In the genomic region with DNA sequence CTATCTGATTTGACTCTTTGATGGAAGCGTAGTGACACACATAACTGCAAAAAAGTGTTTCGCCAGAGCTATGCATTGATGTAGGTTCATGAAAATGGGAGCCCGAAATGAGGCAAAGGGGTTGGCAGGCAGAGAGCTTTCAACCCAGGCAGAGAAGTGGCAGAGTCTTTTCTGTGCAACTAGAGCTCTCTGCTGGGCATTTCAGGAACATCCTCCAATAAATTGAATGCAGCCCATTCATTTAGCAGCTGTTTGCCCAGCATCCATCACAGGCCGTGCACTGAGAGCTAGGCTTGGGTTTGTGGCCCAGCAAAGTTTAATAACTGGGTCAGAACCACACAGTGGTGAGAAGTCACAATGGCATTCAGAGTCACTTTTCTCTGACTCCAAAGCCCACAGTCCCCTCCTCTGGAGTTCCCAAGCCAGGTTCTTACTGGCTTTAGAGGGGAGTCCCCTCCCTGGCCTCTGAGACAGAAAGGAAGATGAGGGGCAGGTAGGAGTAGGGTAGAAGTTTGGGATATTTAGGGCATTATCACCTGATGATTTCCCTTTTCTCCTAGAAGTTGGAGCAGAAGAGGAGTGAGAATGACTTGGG, we compare ENCODE assay signal across 8 cellular contexts. TPM values are rescaled to one million over a fixed set of nuclear protein-coding genes. Genes with fewer than 3 reads are reported as not detected.
DNase-seq lines count a peak whose midpoint lies in the region; ATAC-seq, FAIRE-seq and TF ChIP-seq lines count a peak whose summit lies in the region.

No MANE protein-coding gene starts in this region.

- 34% methylated on average over 4 of the region's 4 CpGs for WGBS in HepG2 (ENCODE audit: low lambda C conversion rate)

- H3K4me3 Mint-ChIP-seq in CD4-positive, alpha-beta T cell, result no peak overlapping the region
- H3K4me3 Mint-ChIP-seq in activated naive CD8-positive, alpha-beta T cell treated with anti-CD3 and anti-CD28 coated beads, Interleukin-2, amount 50 U/mL, for 24 hours, result no peak overlapping the region

- no peak for TF ChIP-seq CTCF in CD4-positive, alpha-beta T cell (IDR thresholded peaks at IDR 0.05)
- no peak for TF ChIP-seq CTCF in GM20000 (IDR thresholded peaks at IDR 0.05; ENCODE audit: extremely low read depth, missing control alignments)
- TF ChIP-seq CTCF in HepG2 (CRISPR knock-in tag; IDR thresholded peaks at IDR 0.05), result peak; percentile 75

- no peak overlapping the region for H3K27ac ChIP-seq in CD4-positive, alpha-beta T cell (ENCODE audit: low read depth, low read length)
- H3K27ac ChIP-seq in HepG2 (ENCODE audit: extremely low read length, insufficient read depth, low read length), result no peak overlapping the region

- peak in 3 of 10 experiments; percentile 3 to 10 (median 3) for DNase-seq in CD4-positive, alpha-beta T cell
- peak; percentile 39 for DNase-seq in GM20000 (ENCODE audit: low spot score)
- peak; percentile 51 for DNase-seq in NCI-H510A treated with DMSO at 0.1 percent for 48 hours (lab: John Stamatoyannopoulos, UW)
- DNase-seq in astrocyte of the hippocampus (ENCODE audit: low read depth, low spot score), result peak; percentile 52
- DNase-seq in HepG2 (ENCODE audit: low spot score), result peak; percentile 50
- no peak for DNase-seq in activated effector memory CD4-positive, alpha-beta T cell treated with Interleukin-2 at 50 U/mL for 16 hours
- DNase-seq in activated naive CD8-positive, alpha-beta T cell treated with anti-CD3 and anti-CD28 coated beads, Interleukin-2, amount 50 U/mL, for 24 hours, result no peak

- no peaks in the 10 kb centered on the region for H3K79me2 ChIP-seq in HepG2 (ENCODE audit: insufficient read depth, low read length)

- H3K4me1 Mint-ChIP-seq in CD4-positive, alpha-beta T cell (ENCODE audit: low read depth), result no peaks in the 10 kb centered on the region
- no peaks in the 10 kb centered on the region for H3K4me1 Mint-ChIP-seq in activated naive CD8-positive, alpha-beta T cell treated with anti-CD3 and anti-CD28 coated beads, Interleukin-2, amount 50 U/mL, for 24 hours

- TF ChIP-seq EP300 in HepG2 (IDR thresholded peaks at IDR 0.05; ENCODE audit: low read depth in 2 of 2, low read length in 2 of 2) (no peak), HepG2 (CRISPR knock-in tag; IDR thresholded peaks at IDR 0.05; ENCODE audit: borderline replicate concordance) (no peak)

- H3K9me3 ChIP-seq in CD4-positive, alpha-beta T cell (ENCODE audit: control insufficient read depth, low read length), result no peaks in the 10 kb centered on the region
- H3K9me3 ChIP-seq in HepG2 (ENCODE audit: low read length), result no peaks in the 10 kb centered on the region

- H3K36me3 ChIP-seq in HepG2 (replicated peaks in 1 of 2; ENCODE audit: control insufficient read depth in 1 of 2, insufficient read depth in 2 of 2, low read length in 2 of 2), result no peaks in the 10 kb centered on the region

- in situ Hi-C loops in HepG2 (cut with HindIII; ENCODE audit: extremely low pct_ligation_motif_present, low pct_unique_long_range_greater_than_20kb), result no loop called here

- CTCF ChIA-PET in CD4-positive, alpha-beta T cell (lab: Charles Lee), result interaction anchor here (0.9 to 1.1 kb wide), 6 partner anchors 10 to 451 kb away, joined by 3 to 8 read pairs (median 4); no protein-coding TSS in a partner anchor
- CTCF ChIA-PET in HepG2 (lab: Yijun Ruan, JAX; ENCODE audit: low intra/inter-chr PET ratio, low total read pairs), result interaction anchor here (1.1 to 1.8 kb wide), 3 partner anchors 130 to 306 kb away, joined by 3 to 10 read pairs (median 6); no protein-coding TSS in a partner anchor

- POLR2A ChIA-PET in CD4-positive, alpha-beta T cell (lab: Charles Lee), result interaction anchor here (0.8 kb wide), 1 partner anchor 131 kb away, joined by 3 read pairs; no protein-coding TSS in a partner anchor
- POLR2A ChIA-PET in HepG2 (lab: Yijun Ruan, JAX), result no interaction called here

- no TSS peak for BruUV-seq in HepG2 (replicated peaks; lab: Mats Ljungman, UMichigan)

- intact Hi-C loops in CD4-positive, alpha-beta T cell (cut with DNase I, micrococcal nuclease), result loop anchor here (1.0 to 2.0 kb wide), 3 partner anchors 131 to 306 kb away; no protein-coding TSS in a partner anchor
- intact Hi-C loops in HepG2 (cut with micrococcal nuclease; ENCODE audit: unreplicated experiment), result loop anchor here (1.0 kb wide), 2 partner anchors 26 to 131 kb away; no protein-coding TSS in a partner anchor

- no peaks in the 10 kb centered on the region for H4K20me1 ChIP-seq in HepG2 (ENCODE audit: insufficient read depth, low read length)

- no peak overlapping the region for H3K4me3 ChIP-seq in HepG2 (replicated peaks in 1 of 3; ENCODE audit: insufficient read depth in 1 of 3, low read depth in 2 of 3, low read length in 3 of 3)

- no peak overlapping the region for H3K9ac ChIP-seq in HepG2 (ENCODE audit: insufficient read depth, low read depth, low read length)

- no peak overlapping the region for H3K27ac Mint-ChIP-seq in CD4-positive, alpha-beta T cell
- H3K27ac Mint-ChIP-seq in activated naive CD8-positive, alpha-beta T cell treated with anti-CD3 and anti-CD28 coated beads, Interleukin-2, amount 50 U/mL, for 24 hours, result no peak overlapping the region

- no peak overlapping the region for H3K4me2 ChIP-seq in HepG2 (ENCODE audit: low read depth, low read length)

- no peaks in the 10 kb centered on the region for H3K9me3 Mint-ChIP-seq in CD4-positive, alpha-beta T cell
- no peaks in the 10 kb centered on the region for H3K9me3 Mint-ChIP-seq in activated naive CD8-positive, alpha-beta T cell treated with anti-CD3 and anti-CD28 coated beads, Interleukin-2, amount 50 U/mL, for 24 hours

- H3K27me3 Mint-ChIP-seq in CD4-positive, alpha-beta T cell, result peaks cover 52% of the 10 kb centered on the region
- peaks cover 17% of the 10 kb centered on the region for H3K27me3 Mint-ChIP-seq in activated naive CD8-positive, alpha-beta T cell treated with anti-CD3 and anti-CD28 coated beads, Interleukin-2, amount 50 U/mL, for 24 hours

- H3K36me3 Mint-ChIP-seq in CD4-positive, alpha-beta T cell (ENCODE audit: low read depth), result no peaks in the 10 kb centered on the region
- H3K36me3 Mint-ChIP-seq in activated naive CD8-positive, alpha-beta T cell treated with anti-CD3 and anti-CD28 coated beads, Interleukin-2, amount 50 U/mL, for 24 hours (ENCODE audit: low read depth), result no peaks in the 10 kb centered on the region

- H3K4me1 ChIP-seq in HepG2 (ENCODE audit: insufficient read depth, low read length), result no peaks in the 10 kb centered on the region

- peaks cover 19% of the 10 kb centered on the region for H3K27me3 ChIP-seq in CD4-positive, alpha-beta T cell (ENCODE audit: control insufficient read depth, insufficient read depth, low read length)
- peaks cover 2 to 6% of the 10 kb centered on the region in 2 experiments; a peak in 4 of 5 replicates for H3K27me3 ChIP-seq in HepG2 (ENCODE audit: control insufficient read depth in 1 of 2, insufficient read depth in 2 of 2, low read length in 2 of 2)

- peak; percentile 56 for TF ChIP-seq RAD21 in HepG2 (CRISPR knock-in tag; IDR thresholded peaks at IDR 0.05)

- peak; percentile 61 for ATAC-seq in CD4-positive, alpha-beta T cell (ENCODE audit: poor library complexity)
- ATAC-seq in HepG2 (peak; percentile 95), GM19463 (IDR thresholded peaks at IDR 0.05; ENCODE audit: unreplicated experiment) (no peak)
- ATAC-seq in activated naive CD8-positive, alpha-beta T cell treated with anti-CD3 and anti-CD28 coated beads, Interleukin-2, amount 50 U/mL, for 24 hours, result no peak

- no peak for TF ChIP-seq POLR2A in HepG2 (IDR thresholded peaks at IDR 0.05; ENCODE audit: insufficient read depth in 1 of 2, low read depth in 2 of 2, low read length in 2 of 2)

- no peak overlapping the region for H2AFZ ChIP-seq in HepG2 (ENCODE audit: low read length)

- FAIRE-seq in HepG2 (lab: Jason Lieb, UNC), result peak; percentile 61

TF ChIP-seq in HepG2, 621 proteins besides CTCF, POLR2A, EP300 and RAD21 (continues in another document):
- no peak for TF ChIP-seq SETDB1 (CRISPR knock-in tag; IDR thresholded peaks at IDR 0.05; ENCODE audit: borderline replicate concordance)
- no peak for TF ChIP-seq HNF4G (IDR thresholded peaks at IDR 0.05; ENCODE audit: borderline replicate concordance, low read depth, low read length)
- no peak for TF ChIP-seq HNF4G (CRISPR knock-in tag; IDR thresholded peaks at IDR 0.05; ENCODE audit: borderline replicate concordance, low read depth)
- TF ChIP-seq PHF20 (CRISPR knock-in tag; IDR thresholded peaks at IDR 0.05), result no peak

RNA-seq across cellular contexts. Expression of a gene that starts 31.8 kb away (rescaled TPM):
- 10 to 100 TPM; 85.6 TPM for total RNA-seq in CD4-positive, alpha-beta T cell
- 35.7 and 42.8 TPM in 2 replicates for total RNA-seq in HepG2 (2016; rRNA removed; fragmentation: Illumina TruSeq; extraction: Trizol)
- total RNA-seq in HepG2 (2016; cell fraction: cytosol; rRNA removed; fragmentation: Illumina TruSeq; extraction: Trizol; ENCODE audit: low read depth), result 13.2 and 13.6 TPM in 2 replicates
- 37.9 and 41.5 TPM in 2 replicates for total RNA-seq in HepG2 (2016; cell fraction: insoluble cytoplasmic fraction; rRNA removed; fragmentation: Illumina TruSeq; extraction: Trizol)
- 26.7 and 30.9 TPM in 2 replicates for total RNA-seq in HepG2 (2016; cell fraction: membrane; rRNA removed; fragmentation: Illumina TruSeq; extraction: Trizol)
- 40.9 and 42.4 TPM in 2 replicates for total RNA-seq in HepG2 (2016; cell fraction: nucleus; rRNA removed; fragmentation: Illumina TruSeq; extraction: Trizol)
- 30.6 and 41.5 TPM in 2 replicates for polyA plus RNA-seq in HepG2 (2011; rRNA removed)
- 30.0 and 34.9 TPM in 2 replicates for polyA plus RNA-seq in HepG2 (2011; cell fraction: cytosol; rRNA removed)
- 50.8 and 59.8 TPM in 2 replicates for polyA plus RNA-seq in HepG2 (2011; cell fraction: nucleus; rRNA removed)
- polyA plus RNA-seq in HepG2 (2012), result 29.1 and 29.9 TPM in 2 replicates
- polyA plus RNA-seq in HepG2 (2016; cell fraction: cytosol; fragmentation: Illumina TruSeq; extraction: Trizol; ENCODE audit: low read depth), result 3.6 and 4.5 TPM in 2 replicates
- 42.7 and 43.4 TPM in 2 replicates for polyA plus RNA-seq in HepG2 (2016; cell fraction: insoluble cytoplasmic fraction; fragmentation: Illumina TruSeq; extraction: Trizol; ENCODE audit: low read depth)
- polyA plus RNA-seq in HepG2 (2016; cell fraction: membrane; fragmentation: Illumina TruSeq; extraction: Trizol; ENCODE audit: low read depth), result 9.8 and 11.9 TPM in 2 replicates
- polyA plus RNA-seq in HepG2 (2016; cell fraction: nucleus; fragmentation: Illumina TruSeq; extraction: Trizol; ENCODE audit: insufficient read depth, low read depth), result 92.2 and 100 TPM in 2 replicates
- polyA minus RNA-seq in HepG2 (2011; rRNA and poly(A)+ RNA removed; ENCODE audit: low replicate concordance), result 68.1 and 91.6 TPM in 2 replicates
- polyA minus RNA-seq in HepG2 (2011; cell fraction: cytosol; rRNA and poly(A)+ RNA removed), result 23.7 and 37.7 TPM in 2 replicates
- 38.2 and 50.8 TPM in 2 replicates for polyA minus RNA-seq in HepG2 (2011; cell fraction: nucleus; rRNA and poly(A)+ RNA removed)

Comparison
In these comparisons a context has a peak if more than half of its experiments do, and no peak if none do; other contexts are left out.
1. ATAC-seq: peak in CD4-positive, alpha-beta T cell (single experiment) and HepG2 (single experiment); none in GM19463 (single experiment) and activated naive CD8-positive, alpha-beta T cell treated with anti-CD3 and anti-CD28 coated beads, Interleukin-2, amount 50 U/mL, for 24 hours (single experiment).
2. DNase-seq: peak in GM20000 (single experiment), NCI-H510A treated with DMSO at 0.1 percent for 48 hours (single experiment), astrocyte of the hippocampus (single experiment) and HepG2 (single experiment); none in activated effector memory CD4-positive, alpha-beta T cell treated with Interleukin-2 at 50 U/mL for 16 hours (single experiment) and activated naive CD8-positive, alpha-beta T cell treated with anti-CD3 and anti-CD28 coated beads, Interleukin-2, amount 50 U/mL, for 24 hours (single experiment).